In genomic region chr7:159031135-159031701, GRCh38 we compare ENCODE assay signal across 8 cellular contexts.
A peak's percentile ranks its signal among the peaks of the same experiment; 100 is the strongest.
DNase-seq lines count a peak whose midpoint lies in the region; ATAC-seq and TF ChIP-seq lines count a peak whose summit lies in the region.

No MANE protein-coding gene starts in this region.

- H2AK5ac ChIP-seq in neuronal stem cell (ENCODE audit: low read depth, low read length), result peak overlapping the region; percentile 71

- peak overlapping the region; percentile 88 for H4K8ac ChIP-seq in neuronal stem cell (ENCODE audit: low read depth, low read length)

- TF ChIP-seq CTCF in heart right ventricle (IDR thresholded peaks at IDR 0.05), result no peak
- no peak for TF ChIP-seq CTCF in thyroid gland (IDR thresholded peaks at IDR 0.05)

- H3K23ac ChIP-seq in neuronal stem cell (ENCODE audit: low read depth, low read length, poor library complexity), result peak overlapping the region; percentile 12

- peak overlapping the region; percentile 33 for H3K14ac ChIP-seq in neuronal stem cell (ENCODE audit: low read length)

- POLR2A ChIA-PET in activated CD4-positive, alpha-beta memory T cell treated with anti-CD3 and anti-CD28 coated beads, Interleukin-2, amount 10 ng/mL, durations not matched to agents 7 days and 5 days (lab: Charles Lee), result no interaction called here

- peak overlapping the region in 9 of 10 donors; percentile 35 to 67 (median 57) for H3K4me3 ChIP-seq in heart right ventricle
- no peak overlapping the region for H3K4me3 ChIP-seq in neuronal stem cell (ENCODE audit: low read length in 2 of 2)
- peak overlapping the region in 1 of 3 donors; percentile 39 for H3K4me3 ChIP-seq in thyroid gland (replicated peaks in 1 of 3)

- H4K91ac ChIP-seq in neuronal stem cell (ENCODE audit: low read depth, low read length, poor library complexity), result no peak overlapping the region

- H2BK5ac ChIP-seq in neuronal stem cell (ENCODE audit: low read length), result peak overlapping the region; percentile 93

- no peaks in the 10 kb centered on the region for H3K79me1 ChIP-seq in neuronal stem cell (ENCODE audit: low read depth, low read length)

- 25 to 29% methylated on average over 31 of the region's 31 CpGs for WGBS in heart right ventricle, 2 donors
- WGBS in neuronal stem cell (ENCODE audit: extremely low coverage in 2 of 2, insufficient read length in 2 of 2, insufficient replicate concordance in 1 of 2), 2 donors, result no CpG with 5 or more reads among the region's 31 CpGs
- 45 to 46% methylated on average over 24 to 27 of the region's 31 CpGs for WGBS in thyroid gland, 2 donors

- no peaks in the 10 kb centered on the region for H3K36me3 Mint-ChIP-seq in activated CD4-positive, alpha-beta memory T cell treated with anti-CD3 and anti-CD28 coated beads, Interleukin-2, amount 10 ng/mL, durations not matched to agents 7 days and 5 days (ENCODE audit: low read depth)

- H2BK12ac ChIP-seq in neuronal stem cell (ENCODE audit: low read length), result peak overlapping the region; percentile 96

- peak overlapping the region; percentile 1 for H3K4ac ChIP-seq in neuronal stem cell (ENCODE audit: low read length)

- H3K27ac Mint-ChIP-seq in activated CD4-positive, alpha-beta memory T cell treated with anti-CD3 and anti-CD28 coated beads, Interleukin-2, amount 10 ng/mL, durations not matched to agents 7 days and 5 days, result no peak overlapping the region

- peak overlapping the region; percentile 16 for H2BK120ac ChIP-seq in neuronal stem cell (ENCODE audit: low read depth, low read length)

- DNase-seq in Ammon's horn (ENCODE audit: low spot score) (peak; percentile 24), heart right ventricle (peak; percentile 76 to 84), neuronal stem cell (ENCODE audit: low spot score) (no peak), thyroid gland (no peak), DMS153 treated with DMSO at 0.1 percent for 48 hours (lab: John Stamatoyannopoulos, UW; ENCODE audit: unreplicated experiment) (no peak), NCI-H1048 (lab: John Stamatoyannopoulos, UW) (no peak)
- DNase-seq in activated CD4-positive, alpha-beta memory T cell treated with anti-CD3 and anti-CD28 coated beads, Interleukin-2, amount 10 ng/mL, durations not matched to agents 7 days and 5 days, result peak; percentile 1
- no peak for DNase-seq in activated CD4-positive, CD25-positive, alpha-beta regulatory T cell (lab: John Stamatoyannopoulos, UW)

- no peaks in the 10 kb centered on the region for H3K9me3 Mint-ChIP-seq in activated CD4-positive, alpha-beta memory T cell treated with anti-CD3 and anti-CD28 coated beads, Interleukin-2, amount 10 ng/mL, durations not matched to agents 7 days and 5 days

- H3K27me3 ChIP-seq in heart right ventricle (peaks cover 0 to 25% (median 0%) of the 10 kb centered on the region in 7 donors), neuronal stem cell (ENCODE audit: control insufficient read depth in 3 of 3, insufficient read depth in 3 of 3, low read depth in 1 of 3, low read length in 3 of 3) (peaks cover 0 to 63% (median 0%) of the 10 kb centered on the region in 3 experiments), thyroid gland (no peaks in the 10 kb centered on the region)

- peak overlapping the region; percentile 91 for H2BK15ac ChIP-seq in neuronal stem cell (ENCODE audit: low read length)

- H3K4me3 Mint-ChIP-seq in activated CD4-positive, alpha-beta memory T cell treated with anti-CD3 and anti-CD28 coated beads, Interleukin-2, amount 10 ng/mL, durations not matched to agents 7 days and 5 days, result no peak overlapping the region

- H3K27ac ChIP-seq in heart right ventricle (peak overlapping the region; percentile 34 to 84 (median 75)), neuronal stem cell (replicated peaks; ENCODE audit: low read length) (peak overlapping the region; percentile 67), thyroid gland (no peak overlapping the region)

- H3K27me3 Mint-ChIP-seq in activated CD4-positive, alpha-beta memory T cell treated with anti-CD3 and anti-CD28 coated beads, Interleukin-2, amount 10 ng/mL, durations not matched to agents 7 days and 5 days, result peaks cover 17% of the 10 kb centered on the region

- H3K4me2 ChIP-seq in neuronal stem cell (ENCODE audit: insufficient read depth, low read length, poor library complexity, severe bottlenecking), result peak overlapping the region; percentile 58

- H3K4me1 ChIP-seq in heart right ventricle, result peaks cover 0 to 37% (median 17%) of the 10 kb centered on the region in 9 donors
- peaks cover 22 to 33% of the 10 kb centered on the region in 2 donors for H3K4me1 ChIP-seq in neuronal stem cell (ENCODE audit: control insufficient read depth in 2 of 2, insufficient read depth in 1 of 2, low read depth in 1 of 2, low read length in 2 of 2)
- peaks cover 0 to 4% of the 10 kb centered on the region in 2 donors for H3K4me1 ChIP-seq in thyroid gland

- H3K36me3 ChIP-seq in heart right ventricle (peaks cover 0 to 27% (median 0%) of the 10 kb centered on the region in 9 donors), neuronal stem cell (replicated peaks in 1 of 2; ENCODE audit: control insufficient read depth in 2 of 2, insufficient read depth in 2 of 2, low read length in 2 of 2) (no peaks in the 10 kb centered on the region), thyroid gland (no peaks in the 10 kb centered on the region)

- intact Hi-C loops in heart right ventricle (cut with DNase I), result loop anchor here in 3 of 10 donors (5.0 to 10.0 kb wide), 2 partner anchors 111 to 114 kb away; partner anchors contain the start of gene VIPR2 (in 3 of the 3)
- intact Hi-C loops in thyroid gland (cut with DNase I), result no loop called here

- H3K9ac ChIP-seq in neuronal stem cell (ENCODE audit: low read depth, low read length, poor library complexity), result no peak overlapping the region

- peak overlapping the region; percentile 80 for H2AFZ ChIP-seq in neuronal stem cell (ENCODE audit: low read length)

- peak; percentile 60 to 83 (median 76) for ATAC-seq in heart right ventricle

- CTCF ChIA-PET in activated CD4-positive, alpha-beta memory T cell treated with anti-CD3 and anti-CD28 coated beads, Interleukin-2, amount 10 ng/mL, durations not matched to agents 7 days and 5 days (lab: Charles Lee), result no interaction called here

- peak overlapping the region; percentile 96 for H3K18ac ChIP-seq in neuronal stem cell (ENCODE audit: low read length)

- H3K9me3 ChIP-seq in heart right ventricle, result no peaks in the 10 kb centered on the region
- no peaks in the 10 kb centered on the region for H3K9me3 ChIP-seq in neuronal stem cell (replicated peaks in 1 of 2; ENCODE audit: control insufficient read depth in 2 of 2, insufficient read depth in 1 of 2, low read depth in 1 of 2, low read length in 2 of 2)
- H3K9me3 ChIP-seq in thyroid gland, result no peaks in the 10 kb centered on the region

- H3K4me1 Mint-ChIP-seq in activated CD4-positive, alpha-beta memory T cell treated with anti-CD3 and anti-CD28 coated beads, Interleukin-2, amount 10 ng/mL, durations not matched to agents 7 days and 5 days, result no peaks in the 10 kb centered on the region

- no peak for TF ChIP-seq POLR2A in thyroid gland (IDR thresholded peaks at IDR 0.05)

Comparison
In these comparisons a context has a peak if more than half of its experiments do, and no peak if none do; other contexts are left out.
1. DNase-seq: peak in Ammon's horn (single experiment), activated CD4-positive, alpha-beta memory T cell treated with anti-CD3 and anti-CD28 coated beads, Interleukin-2, amount 10 ng/mL, durations not matched to agents 7 days and 5 days (single experiment) and heart right ventricle (2 of 2); none in neuronal stem cell (single experiment), thyroid gland (0 of 2), DMS153 treated with DMSO at 0.1 percent for 48 hours (single experiment), NCI-H1048 (single experiment) and activated CD4-positive, CD25-positive, alpha-beta regulatory T cell (0 of 4).
2. H3K27ac ChIP-seq: peak in heart right ventricle (10 of 10) and neuronal stem cell (single experiment); none in thyroid gland (0 of 3).
3. H3K4me3 ChIP-seq: peak in heart right ventricle (9 of 10); none in neuronal stem cell (0 of 2).